Comparison of ENCODE assay signal across 11 cellular contexts in the genomic region with DNA sequence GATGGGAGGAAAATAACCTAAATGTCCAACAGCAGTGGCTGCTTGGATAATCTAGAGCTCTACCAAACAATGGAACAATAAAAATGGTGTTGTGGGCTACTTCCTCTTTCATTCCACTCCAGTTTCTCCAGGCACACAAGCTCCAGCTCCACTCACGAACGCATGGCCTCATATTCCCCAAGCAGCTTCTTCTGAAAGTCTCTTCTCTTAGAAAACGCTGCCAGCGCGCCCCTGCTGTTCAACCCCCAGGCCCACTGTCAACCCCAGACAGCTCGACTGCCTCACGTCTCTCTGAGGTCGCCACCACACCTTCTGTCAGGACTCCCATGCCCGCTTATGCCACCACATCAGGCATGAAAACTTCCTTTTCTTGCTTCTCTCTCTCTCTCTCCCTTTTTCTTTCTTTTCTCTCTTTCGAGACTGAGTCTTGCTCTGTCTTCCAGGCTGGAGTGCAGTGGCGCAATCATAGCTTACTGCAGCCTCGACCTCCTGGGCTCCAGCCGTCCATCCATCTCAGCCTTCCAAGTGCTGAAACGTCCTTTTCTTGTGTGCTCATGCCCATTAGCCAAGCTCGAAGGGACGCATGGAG. TPM values are rescaled to one million over a fixed set of nuclear protein-coding genes. Genes with fewer than 3 reads are reported as not detected.
DNase-seq lines count a peak whose midpoint lies in the region; ATAC-seq and TF ChIP-seq lines count a peak whose summit lies in the region.
"Had no signal": no experiment of that assay in that cellular context is flagged by ENCODE, and none has a peak within 500 bp of the region (broad histone marks: within the 10 kb centered on the region; RNA-seq: fewer than 3 reads in every experiment).

No MANE protein-coding gene starts in this region.

- no peaks in the 10 kb centered on the region for H3K27me3 ChIP-seq in CD8-positive, alpha-beta T cell (ENCODE audit: insufficient read depth, low read length)

- H3K4me1 Mint-ChIP-seq in CD8-positive, alpha-beta T cell (ENCODE audit: low read depth): peaks cover 29% of the 10 kb centered on the region
- H3K4me1 Mint-ChIP-seq in activated CD4-positive, alpha-beta memory T cell treated with anti-CD3 and anti-CD28 coated beads, Interleukin-2, amount 10 ng/mL, durations not matched to agents 7 days and 5 days: peaks cover 65% of the 10 kb centered on the region

- no peak for TF ChIP-seq CTCF in CD8-positive, alpha-beta T cell (IDR thresholded peaks at IDR 0.05)
- no peak for TF ChIP-seq CTCF in HFF-Myc (IDR thresholded peaks at IDR 0.05; ENCODE audit: low read depth, low read length, missing control alignments)

- peaks cover 38% of the 10 kb centered on the region for H3K27me3 Mint-ChIP-seq in CD8-positive, alpha-beta T cell (ENCODE audit: low read depth)
- H3K27me3 Mint-ChIP-seq in activated CD4-positive, alpha-beta memory T cell treated with anti-CD3 and anti-CD28 coated beads, Interleukin-2, amount 10 ng/mL, durations not matched to agents 7 days and 5 days: peaks cover 39% of the 10 kb centered on the region

- H3K27ac Mint-ChIP-seq in CD8-positive, alpha-beta T cell: peak overlapping the region; percentile 81
- peak overlapping the region; percentile 61 for H3K27ac Mint-ChIP-seq in activated CD4-positive, alpha-beta memory T cell treated with anti-CD3 and anti-CD28 coated beads, Interleukin-2, amount 10 ng/mL, durations not matched to agents 7 days and 5 days

- H3K4me1 ChIP-seq in CD8-positive, alpha-beta T cell (ENCODE audit: insufficient read depth, low read length): peaks cover 22% of the 10 kb centered on the region
- H3K4me1 ChIP-seq: breast epithelium had no signal

- no peak overlapping the region for H3K4me3 ChIP-seq in CD8-positive, alpha-beta T cell (ENCODE audit: low read depth, low read length)
- peak overlapping the region; percentile 31 for H3K4me3 ChIP-seq in HFF-Myc (replicated peaks; ENCODE audit: low read depth, low read length)
- H3K4me3 ChIP-seq: breast epithelium had no signal

- H3K36me3 Mint-ChIP-seq in CD8-positive, alpha-beta T cell: no peaks in the 10 kb centered on the region
- H3K36me3 Mint-ChIP-seq in activated CD4-positive, alpha-beta memory T cell treated with anti-CD3 and anti-CD28 coated beads, Interleukin-2, amount 10 ng/mL, durations not matched to agents 7 days and 5 days (ENCODE audit: low read depth): peaks cover 2% of the 10 kb centered on the region

- intact Hi-C loops in CD8-positive, alpha-beta T cell (cut with DNase I, micrococcal nuclease): loop anchor here in 1 of 2 experiments (1.0 kb wide), 1 partner anchor 24 kb away; no protein-coding TSS in a partner anchor
- intact Hi-C loops in Right ventricle myocardium superior (cut with DNase I): no loop called here

- no peak for ATAC-seq in CD8-positive, alpha-beta T cell
- ATAC-seq in GM21360 (IDR thresholded peaks at IDR 0.05; ENCODE audit: unreplicated experiment): no peak
- ATAC-seq in GM21529 (IDR thresholded peaks at IDR 0.05; ENCODE audit: unreplicated experiment): no peak
- ATAC-seq in Right ventricle myocardium superior (ENCODE audit: poor library complexity): no peak

- CTCF ChIA-PET in CD8-positive, alpha-beta T cell (lab: Charles Lee): interaction anchor here (0.8 kb wide), 1 partner anchor 24 kb away, joined by 4 read pairs; no protein-coding TSS in a partner anchor
- CTCF ChIA-PET in activated CD4-positive, alpha-beta memory T cell treated with anti-CD3 and anti-CD28 coated beads, Interleukin-2, amount 10 ng/mL, durations not matched to agents 7 days and 5 days (lab: Charles Lee): interaction anchor here (1.4 kb wide), 1 partner anchor 10 kb away, joined by 4 read pairs; no protein-coding TSS in a partner anchor

- no peak for DNase-seq in CD8-positive, alpha-beta T cell
- DNase-seq in HFF-Myc (ENCODE audit: extremely low read depth, low read depth) (no peak), islet precursor cell (peak; percentile 68), caudate nucleus (lab: John Stamatoyannopoulos, UW) (no peak), Right ventricle myocardium superior (no peak)
- no peak for DNase-seq in activated CD4-positive, alpha-beta memory T cell treated with anti-CD3 and anti-CD28 coated beads, Interleukin-2, amount 10 ng/mL, durations not matched to agents 7 days and 5 days
- DNase-seq: GF-D8 had no signal

- H3K9me3 Mint-ChIP-seq in CD8-positive, alpha-beta T cell: peaks cover 2% of the 10 kb centered on the region
- no peaks in the 10 kb centered on the region for H3K9me3 Mint-ChIP-seq in activated CD4-positive, alpha-beta memory T cell treated with anti-CD3 and anti-CD28 coated beads, Interleukin-2, amount 10 ng/mL, durations not matched to agents 7 days and 5 days

- no peaks in the 10 kb centered on the region for H3K36me3 ChIP-seq in CD8-positive, alpha-beta T cell (ENCODE audit: insufficient read depth, low read length)
- H3K36me3 ChIP-seq: breast epithelium had no signal

- POLR2A ChIA-PET in CD8-positive, alpha-beta T cell (lab: Charles Lee): interaction anchor here (1.1 kb wide), 1 partner anchor 9 kb away, joined by 3 read pairs; no protein-coding TSS in a partner anchor
- POLR2A ChIA-PET in activated CD4-positive, alpha-beta memory T cell treated with anti-CD3 and anti-CD28 coated beads, Interleukin-2, amount 10 ng/mL, durations not matched to agents 7 days and 5 days (lab: Charles Lee): interaction anchor here (0.7 kb wide), 1 partner anchor 22 kb away, joined by 3 read pairs; no protein-coding TSS in a partner anchor

- peak overlapping the region; percentile 69 for H3K4me3 Mint-ChIP-seq in CD8-positive, alpha-beta T cell
- H3K4me3 Mint-ChIP-seq in activated CD4-positive, alpha-beta memory T cell treated with anti-CD3 and anti-CD28 coated beads, Interleukin-2, amount 10 ng/mL, durations not matched to agents 7 days and 5 days: peak overlapping the region; percentile 44

- H3K27ac ChIP-seq in CD8-positive, alpha-beta T cell (ENCODE audit: low read depth, low read length): no peak overlapping the region
- no peak overlapping the region for H3K27ac ChIP-seq in caudate nucleus (ENCODE audit: low read depth, low read length)
- H3K27ac ChIP-seq: breast epithelium had no signal

- H3K9me3 ChIP-seq in CD8-positive, alpha-beta T cell (ENCODE audit: low read length): no peaks in the 10 kb centered on the region
- H3K9me3 ChIP-seq: breast epithelium had no signal

RNA-seq across cellular contexts. Expression of a gene that starts 16.2 kb away (rescaled TPM):
- not detected for total RNA-seq in CD8-positive, alpha-beta T cell
- not detected for total RNA-seq in activated CD4-positive, alpha-beta memory T cell treated with anti-CD3 and anti-CD28 coated beads, Interleukin-2, amount 10 ng/mL, durations not matched to agents 7 days and 5 days
- not detected for total RNA-seq in Right ventricle myocardium superior
- total RNA-seq: breast epithelium, renal cortical epithelial cell had no signal

RNA-seq across cellular contexts. Expression of a gene that starts 32.6 kb away (rescaled TPM):
- not detected for total RNA-seq in CD8-positive, alpha-beta T cell
- total RNA-seq in activated CD4-positive, alpha-beta memory T cell treated with anti-CD3 and anti-CD28 coated beads, Interleukin-2, amount 10 ng/mL, durations not matched to agents 7 days and 5 days: not detected
- total RNA-seq in Right ventricle myocardium superior: not detected
- total RNA-seq: breast epithelium, renal cortical epithelial cell had no signal

RNA-seq across cellular contexts. Expression of a gene that starts 41.4 kb away (rescaled TPM):
- under 1 TPM; 0.72 to 0.95 TPM for total RNA-seq in CD8-positive, alpha-beta T cell
- total RNA-seq in activated CD4-positive, alpha-beta memory T cell treated with anti-CD3 and anti-CD28 coated beads, Interleukin-2, amount 10 ng/mL, durations not matched to agents 7 days and 5 days: 1 to 10 TPM; 1.9 to 2.0 TPM
- total RNA-seq in Right ventricle myocardium superior: 10.8 TPM

RNA-seq across cellular contexts. Expression of a gene that starts 59.5 kb away (rescaled TPM):
- 10 to 100 TPM; 20.9 to 22.2 TPM for total RNA-seq in CD8-positive, alpha-beta T cell
- total RNA-seq in activated CD4-positive, alpha-beta memory T cell treated with anti-CD3 and anti-CD28 coated beads, Interleukin-2, amount 10 ng/mL, durations not matched to agents 7 days and 5 days: 10 to 100 TPM; 42.4 to 43.7 TPM
- 20.7 TPM for total RNA-seq in Right ventricle myocardium superior
